Comparison of ENCODE assay signal across 15 cellular contexts in genomic region chr12:52846356-52846970, GRCh38. TPM values are rescaled to one million over a fixed set of nuclear protein-coding genes. Genes with fewer than 3 reads are reported as not detected.
DNase-seq lines count a peak whose midpoint lies in the region; ATAC-seq, FAIRE-seq and TF ChIP-seq lines count a peak whose summit lies in the region.
"Had no signal": no experiment of that assay in that cellular context is flagged by ENCODE, and none has a peak within 500 bp of the region (broad histone marks: within the 10 kb centered on the region; RNA-seq: fewer than 3 reads in every experiment).

No MANE protein-coding gene starts in this region.

- H3K27me3 ChIP-seq in bronchial epithelial cell (ENCODE audit: control insufficient read depth, insufficient read depth, low read length) = no peaks in the 10 kb centered on the region
- H3K27me3 ChIP-seq: BLaER1 had no signal

- no peaks in the 10 kb centered on the region for H3K36me3 ChIP-seq in bronchial epithelial cell (ENCODE audit: control insufficient read depth, insufficient read depth, low read length)
- H3K36me3 ChIP-seq: BLaER1 had no signal

- H3K4me1 Mint-ChIP-seq in CD14-positive monocyte = no peaks in the 10 kb centered on the region
- peaks cover 15% of the 10 kb centered on the region for H3K4me1 Mint-ChIP-seq in stimulated activated effector memory CD8-positive, alpha-beta T cell treated with anti-CD3 and anti-CD28 coated beads, Interleukin-12 subunit alpha, Interleukin-12 subunit beta, amount 100 ng/mL, for 72 hours
- H3K4me1 Mint-ChIP-seq: CD4-positive, CD25-positive, alpha-beta regulatory T cell had no signal

- H3K27me3 Mint-ChIP-seq in CD14-positive monocyte (ENCODE audit: low read depth in 3 of 3) = peaks cover 2 to 5% (median 3%) of the 10 kb centered on the region in 3 donors
- H3K27me3 Mint-ChIP-seq: CD4-positive, CD25-positive, alpha-beta regulatory T cell had no signal

- FAIRE-seq in bronchial epithelial cell (lab: Jason Lieb, UNC) = no peak
- FAIRE-seq: H54 had no signal

- no peak overlapping the region for H3K4me3 ChIP-seq in bronchial epithelial cell (ENCODE audit: low read depth, low read length)
- H3K4me3 ChIP-seq: BLaER1, GM23248 had no signal

- DNase-seq in CD14-positive monocyte (ENCODE audit: low spot score) = peak; percentile 43
- peak; percentile 40 for DNase-seq in bronchial epithelial cell (ENCODE audit: low read depth)
- DNase-seq in stimulated activated effector memory CD8-positive, alpha-beta T cell treated with anti-CD3 and anti-CD28 coated beads, Interleukin-12 subunit alpha, Interleukin-12 subunit beta, amount 100 ng/mL, for 72 hours (ENCODE audit: low spot score in 2 of 2) = no peak
- DNase-seq in stimulated activated naive CD8-positive, alpha-beta T cell treated with anti-CD3 and anti-CD28 coated beads, Interleukin-15, Interleukin-2, amounts not matched to agents 100 U/mL and 50 U/mL, for 24 hours = no peak
- no peak for DNase-seq in NCI-H2196 treated with DMSO at 0.1 percent for 48 hours (lab: John Stamatoyannopoulos, UW; ENCODE audit: unreplicated experiment)
- DNase-seq: 8988T; AML-193; CD4-positive, CD25-positive, alpha-beta regulatory T cell; DMS53; GM23248 had no signal

- H3K4me3 Mint-ChIP-seq in CD14-positive monocyte = no peak overlapping the region
- no peak overlapping the region for H3K4me3 Mint-ChIP-seq in stimulated activated effector memory CD8-positive, alpha-beta T cell treated with anti-CD3 and anti-CD28 coated beads, Interleukin-12 subunit alpha, Interleukin-12 subunit beta, amount 100 ng/mL, for 72 hours

- no peak for TF ChIP-seq CTCF in CD14-positive monocyte (IDR thresholded peaks at IDR 0.05)
- TF ChIP-seq CTCF in bronchial epithelial cell (IDR thresholded peaks at IDR 0.05; ENCODE audit: insufficient read depth, low read length, severe bottlenecking) = no peak

- intact Hi-C loops in CD14-positive monocyte (cut with micrococcal nuclease) = no loop called here

- no peaks in the 10 kb centered on the region for H3K9me3 Mint-ChIP-seq in CD14-positive monocyte
- H3K9me3 Mint-ChIP-seq in stimulated activated effector memory CD8-positive, alpha-beta T cell treated with anti-CD3 and anti-CD28 coated beads, Interleukin-12 subunit alpha, Interleukin-12 subunit beta, amount 100 ng/mL, for 72 hours = no peaks in the 10 kb centered on the region
- H3K9me3 Mint-ChIP-seq: CD4-positive, CD25-positive, alpha-beta regulatory T cell had no signal

- no peaks in the 10 kb centered on the region for H3K36me3 Mint-ChIP-seq in CD14-positive monocyte
- H3K36me3 Mint-ChIP-seq in stimulated activated effector memory CD8-positive, alpha-beta T cell treated with anti-CD3 and anti-CD28 coated beads, Interleukin-12 subunit alpha, Interleukin-12 subunit beta, amount 100 ng/mL, for 72 hours = no peaks in the 10 kb centered on the region
- H3K36me3 Mint-ChIP-seq: CD4-positive, CD25-positive, alpha-beta regulatory T cell had no signal

- no peak overlapping the region for H3K27ac Mint-ChIP-seq in CD14-positive monocyte
- H3K27ac Mint-ChIP-seq in stimulated activated effector memory CD8-positive, alpha-beta T cell treated with anti-CD3 and anti-CD28 coated beads, Interleukin-12 subunit alpha, Interleukin-12 subunit beta, amount 100 ng/mL, for 72 hours = peak overlapping the region; percentile 86

- ATAC-seq in esophagus mucosa (peak; percentile 43), GM21423 (IDR thresholded peaks at IDR 0.05; ENCODE audit: unreplicated experiment) (no peak)
- no peak for ATAC-seq in stimulated activated effector memory CD8-positive, alpha-beta T cell treated with anti-CD3 and anti-CD28 coated beads, Interleukin-12 subunit alpha, Interleukin-12 subunit beta, amount 100 ng/mL, for 72 hours
- no peak for ATAC-seq in stimulated activated naive CD8-positive, alpha-beta T cell treated with anti-CD3 and anti-CD28 coated beads, Interleukin-15, Interleukin-2, amounts not matched to agents 100 U/mL and 50 U/mL, for 24 hours
- ATAC-seq: HCT116 had no signal

RNA-seq across cellular contexts. Expression of gene KRT78, which starts 2.3 kb away (rescaled TPM):
- polyA plus RNA-seq in CD14-positive monocyte = not detected
- total RNA-seq in bronchial epithelial cell (5.3 and 17.0 TPM in 2 replicates), esophagus mucosa (291 TPM)
- total RNA-seq: CD4-positive, CD25-positive, alpha-beta regulatory T cell; GM23248 had no signal
- polyA plus RNA-seq: CD4-positive, CD25-positive, alpha-beta regulatory T cell; GM23248 had no signal

RNA-seq across cellular contexts. Expression of gene KRT79, which starts 12.4 kb away (rescaled TPM):
- polyA plus RNA-seq in CD14-positive monocyte = not detected
- total RNA-seq in bronchial epithelial cell = under 0.01 and 0.26 TPM in 2 replicates
- total RNA-seq in esophagus mucosa = 0.32 TPM
- total RNA-seq: CD4-positive, CD25-positive, alpha-beta regulatory T cell; GM23248 had no signal
- polyA plus RNA-seq: CD4-positive, CD25-positive, alpha-beta regulatory T cell had no signal

RNA-seq across cellular contexts. Expression of gene KRT4, which starts 32.5 kb away (rescaled TPM):
- polyA plus RNA-seq in CD14-positive monocyte = not detected
- total RNA-seq in bronchial epithelial cell (66.6 and 171 TPM in 2 replicates), esophagus mucosa (1,080 TPM)
- total RNA-seq: CD4-positive, CD25-positive, alpha-beta regulatory T cell had no signal
- polyA plus RNA-seq: CD4-positive, CD25-positive, alpha-beta regulatory T cell; GM23248 had no signal

RNA-seq across cellular contexts. Expression of gene KRT3, which starts 50.5 kb away (rescaled TPM):
- polyA plus RNA-seq in CD14-positive monocyte = not detected
- under 0.01 and 0.13 TPM in 2 replicates for total RNA-seq in bronchial epithelial cell
- 1.0 TPM for total RNA-seq in esophagus mucosa
- total RNA-seq: CD4-positive, CD25-positive, alpha-beta regulatory T cell; GM23248 had no signal
- polyA plus RNA-seq: CD4-positive, CD25-positive, alpha-beta regulatory T cell; GM23248 had no signal

RNA-seq across cellular contexts. Expression of gene KRT8, which starts 58.4 kb away (rescaled TPM):
- under 1 TPM in 1 of 2 donors, not detected in 1; 0.39 TPM for polyA plus RNA-seq in CD14-positive monocyte
- total RNA-seq in bronchial epithelial cell = 146 and 309 TPM in 2 replicates
- total RNA-seq in esophagus mucosa = 40.1 TPM
- total RNA-seq: CD4-positive, CD25-positive, alpha-beta regulatory T cell had no signal

Comparison
In these comparisons a context has a peak if more than half of its experiments do, and no peak if none do; other contexts are left out.
1. DNase-seq: peak in CD14-positive monocyte (single experiment) and bronchial epithelial cell (single experiment); none in stimulated activated effector memory CD8-positive, alpha-beta T cell treated with anti-CD3 and anti-CD28 coated beads, Interleukin-12 subunit alpha, Interleukin-12 subunit beta, amount 100 ng/mL, for 72 hours (0 of 2), stimulated activated naive CD8-positive, alpha-beta T cell treated with anti-CD3 and anti-CD28 coated beads, Interleukin-15, Interleukin-2, amounts not matched to agents 100 U/mL and 50 U/mL, for 24 hours (single experiment) and NCI-H2196 treated with DMSO at 0.1 percent for 48 hours (single experiment).
2. RNA of gene KRT78, which starts 2.3 kb away (total RNA-seq): 291 TPM in esophagus mucosa (single experiment); 5.3 to 17.0 TPM in bronchial epithelial cell; every median in the first group is over 10 times any median in the second.